8 cellular contexts compared by ENCODE assay signal in genomic region chr1:119141020-119141424, GRCh38. TPM values are rescaled to one million over a fixed set of nuclear protein-coding genes. Genes with fewer than 3 reads are reported as not detected.
DNase-seq lines count a peak whose midpoint lies in the region; ATAC-seq and TF ChIP-seq lines count a peak whose summit lies in the region.

No MANE protein-coding gene starts in this region.

- H3K36me3 ChIP-seq in BJ (ENCODE audit: control insufficient read depth, insufficient read depth, low read length) (no peaks in the 10 kb centered on the region), HCT116 (ENCODE audit: control insufficient read depth in 1 of 2, insufficient read depth in 2 of 2, low read length in 2 of 2) (no peaks in the 10 kb centered on the region), SU-DHL-6 (ENCODE audit: low read length) (no peaks in the 10 kb centered on the region), lower lobe of right lung (no peaks in the 10 kb centered on the region)

- H3K79me2 ChIP-seq in HCT116 (ENCODE audit: insufficient read depth, low read length): peaks cover 26% of the 10 kb centered on the region
- H3K79me2 ChIP-seq in SU-DHL-6 (ENCODE audit: insufficient read depth, low read length): peaks cover 9% of the 10 kb centered on the region; the same call in 1 of the 2 replicates

- H3K27ac ChIP-seq in HCT116 (ENCODE audit: low read depth, low read length) (peak overlapping the region; percentile 91), SU-DHL-6 (ENCODE audit: low read depth, low read length) (peak overlapping the region; percentile 81), lower lobe of right lung (peak overlapping the region; percentile 99)

- POLR2A ChIA-PET in BJ (lab: Charles Lee) (no interaction called here), HCT116 (lab: Charles Lee) (interaction anchor here (0.7 to 1.7 kb wide), 5 partner anchors 10 to 134 kb away, joined by 3 to 4 read pairs (median 4); no protein-coding TSS in a partner anchor)

- RAD21 ChIA-PET in HCT116 (lab: Charles Lee; ENCODE audit: low non-redundant PET in 1 of 2, low total read pairs in 2 of 2, uncharacterized antibody in 2 of 2, unreplicated experiment in 2 of 2): no interaction called here

- H3K9me3 ChIP-seq in HCT116 (ENCODE audit: control insufficient read depth in 1 of 2, insufficient read depth in 1 of 2, low read depth in 1 of 2, low read length in 2 of 2): no peaks in the 10 kb centered on the region
- no peaks in the 10 kb centered on the region for H3K9me3 ChIP-seq in SU-DHL-6 (ENCODE audit: insufficient read depth, low read length)
- H3K9me3 ChIP-seq in lower lobe of right lung: no peaks in the 10 kb centered on the region

- TSS peak; percentile 75 for BruUV-seq in HCT116 (replicated peaks; lab: Mats Ljungman, UMichigan)

- H4K20me1 ChIP-seq in HCT116 (ENCODE audit: insufficient read depth) (no peaks in the 10 kb centered on the region), SU-DHL-6 (ENCODE audit: low read depth, low read length) (peaks cover 3% of the 10 kb centered on the region; the same call in 1 of the 2 replicates)

- peak overlapping the region; percentile 94 for H3K4me2 ChIP-seq in HCT116 (ENCODE audit: low read length)
- peak overlapping the region; percentile 82 for H3K4me2 ChIP-seq in SU-DHL-6 (ENCODE audit: low read depth, low read length, poor library complexity, severe bottlenecking)

- TF ChIP-seq POLR2A in HCT116 (IDR thresholded peaks at IDR 0.05; ENCODE audit: borderline replicate concordance, extremely low read depth, insufficient read depth, insufficient read length): no peak

- H2AFZ ChIP-seq in HCT116 (ENCODE audit: low read depth, low read length, poor library complexity, severe bottlenecking) (no peak overlapping the region), SU-DHL-6 (ENCODE audit: low read depth, low read length, severe bottlenecking) (peak overlapping the region; percentile 88)

- H3K4me1 ChIP-seq in HCT116 (ENCODE audit: control insufficient read depth in 1 of 2, insufficient read depth in 2 of 2, low read length in 2 of 2) (peaks cover 3 to 19% of the 10 kb centered on the region in 2 experiments; a peak in 3 of 4 replicates), lower lobe of right lung (peaks cover 19% of the 10 kb centered on the region)

- no peak for TF ChIP-seq RAD21 in HCT116 (IDR thresholded peaks at IDR 0.05; ENCODE audit: low read depth)

- H3F3A ChIP-seq in SU-DHL-6 (ENCODE audit: insufficient read depth): peaks cover 14% of the 10 kb centered on the region

- H3K27me3 ChIP-seq in BJ (ENCODE audit: control insufficient read depth, insufficient read depth, low read length) (no peaks in the 10 kb centered on the region), HCT116 (ENCODE audit: insufficient read depth, low read length) (no peaks in the 10 kb centered on the region), SU-DHL-6 (ENCODE audit: low read length) (no peaks in the 10 kb centered on the region), lower lobe of right lung (ENCODE audit: low read depth) (no peaks in the 10 kb centered on the region)

- ATAC-seq in HCT116: peak; percentile 56
- no peak for ATAC-seq in lower lobe of right lung

- DNase-seq in BJ (ENCODE audit: low read depth) (no peak), HCT116 (ENCODE audit: low read depth, low spot score) (no peak), cardiac fibroblast (ENCODE audit: low read depth in 2 of 2) (peak in 1 of 2 donors; percentile 36), lower lobe of right lung (no peak), mesenteric fat pad (ENCODE audit: low spot score) (no peak), COLO829 (ENCODE audit: low spot score) (no peak)
- peak in 4 of 6 experiments; percentile 20 to 32 (median 22) for DNase-seq in stimulated activated naive CD4-positive, alpha-beta T cell (lab: John Stamatoyannopoulos, UW)

- CTCF ChIA-PET in BJ (lab: Yijun Ruan, JAX) (interaction anchor here (1.3 to 1.6 kb wide), 2 partner anchors 24 to 134 kb away, joined by 3 to 4 read pairs; no protein-coding TSS in a partner anchor), HCT116 (lab: Charles Lee) (interaction anchor here (0.8 to 2.2 kb wide), 3 partner anchors 133 to 226 kb away, joined by 4 to 12 read pairs (median 7); no protein-coding TSS in a partner anchor)

- intact Hi-C loops in HCT116 (cut with micrococcal nuclease): loop anchor here (5.0 kb wide), 1 partner anchor 136 kb away; no protein-coding TSS in a partner anchor
- intact Hi-C loops in lower lobe of right lung (cut with DNase I): no loop called here

- peak overlapping the region; percentile 66 for H3K4me3 ChIP-seq in BJ (ENCODE audit: low read depth, low read length)
- H3K4me3 ChIP-seq in HCT116 (replicated peaks in 1 of 2; ENCODE audit: low read depth in 1 of 2, low read length in 2 of 2): peak overlapping the region; percentile 65 to 78
- peak overlapping the region; percentile 69 for H3K4me3 ChIP-seq in SU-DHL-6 (ENCODE audit: insufficient read depth, low read length, poor library complexity, severe bottlenecking)
- peak overlapping the region; percentile 71 to 73 for H3K4me3 ChIP-seq in cardiac fibroblast (replicated peaks in 1 of 2; ENCODE audit: low read depth in 2 of 2, low read length in 2 of 2)
- peak overlapping the region; percentile 64 for H3K4me3 ChIP-seq in lower lobe of right lung

- H3K9ac ChIP-seq in HCT116 (ENCODE audit: low read length): peak overlapping the region; percentile 89
- H3K9ac ChIP-seq in SU-DHL-6 (ENCODE audit: low read length): peak overlapping the region; percentile 71

- H3K9me2 ChIP-seq in HCT116 (ENCODE audit: insufficient read depth): no peaks in the 10 kb centered on the region
- no peaks in the 10 kb centered on the region for H3K9me2 ChIP-seq in SU-DHL-6 (replicated peaks; ENCODE audit: insufficient read depth, low read length)

- TF ChIP-seq CTCF in BJ (IDR thresholded peaks at IDR 0.05; ENCODE audit: insufficient read depth, low read depth, low read length) (peak; percentile 43), HCT116 (IDR thresholded peaks at IDR 0.05 in 2 of 3, conservative IDR thresholded peaks at IDR 0.05 in 1 of 3; ENCODE audit: borderline replicate concordance in 1 of 3, insufficient read depth in 1 of 3, low read depth in 2 of 3, low read length in 2 of 3) (peak in 2 of 3 experiments; percentile 46 to 49; a peak in 3 of 6 replicates), SU-DHL-6 (IDR thresholded peaks at IDR 0.05; ENCODE audit: insufficient read depth, low read length, poor library complexity, severe bottlenecking) (peak; percentile 27), cardiac fibroblast (IDR thresholded peaks at IDR 0.05; ENCODE audit: low read depth, low read length) (peak; percentile 35), lower lobe of right lung (IDR thresholded peaks at IDR 0.05) (no peak)

TF ChIP-seq in HCT116, 20 proteins besides CTCF, POLR2A, EP300 and RAD21:
- TF ChIP-seq JUND (IDR thresholded peaks at IDR 0.05): no peak
- TF ChIP-seq TCF7L2 (IDR thresholded peaks at IDR 0.05; ENCODE audit: borderline replicate concordance, extremely low read depth, insufficient read depth, insufficient read length): no peak
- TF ChIP-seq, protein P1, sequence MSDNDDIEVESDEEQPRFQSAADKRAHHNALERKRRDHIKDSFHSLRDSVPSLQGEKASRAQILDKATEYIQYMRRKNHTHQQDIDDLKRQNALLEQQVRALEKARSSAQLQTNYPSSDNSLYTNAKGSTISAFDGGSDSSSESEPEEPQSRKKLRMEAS (IDR thresholded peaks at IDR 0.05): no peak
- no peak for TF ChIP-seq SIN3A (IDR thresholded peaks at IDR 0.05; ENCODE audit: low read depth)
- TF ChIP-seq ZFX (IDR thresholded peaks at IDR 0.05): no peak
- TF ChIP-seq EGR1 (IDR thresholded peaks at IDR 0.05; ENCODE audit: low read depth): no peak
- no peak for TF ChIP-seq CEBPB (IDR thresholded peaks at IDR 0.05; ENCODE audit: low read depth)
- no peak for TF ChIP-seq CBX3 (IDR thresholded peaks at IDR 0.05; ENCODE audit: low read depth)
- no peak for TF ChIP-seq SRF (IDR thresholded peaks at IDR 0.05; ENCODE audit: low read depth)

RNA-seq across cellular contexts. Expression of gene WARS2, which starts 0.6 kb away (rescaled TPM):
- polyA plus RNA-seq in BJ (2011; rRNA removed): 10.4 and 17.7 TPM in 2 replicates
- polyA minus RNA-seq in BJ (2011; rRNA and poly(A)+ RNA removed): 14.7 and 16.8 TPM in 2 replicates
- 10.5 TPM for total RNA-seq in HCT116 (2021; ENCODE audit: unreplicated experiment)
- polyA plus RNA-seq in HCT116 (2012): 8.4 and 10.1 TPM in 2 replicates
- total RNA-seq in lower lobe of right lung: 8.9 TPM
- total RNA-seq in mesenteric fat pad: 14.5 TPM

Comparison
In these comparisons a context has a peak if more than half of its experiments do, and no peak if none do; other contexts are left out.
1. DNase-seq: peak in stimulated activated naive CD4-positive, alpha-beta T cell (4 of 6); none in BJ (single experiment), HCT116 (single experiment), lower lobe of right lung (single experiment), mesenteric fat pad (single experiment) and COLO829 (single experiment).
2. Peak in every context shown above with its lines, with median percentiles within 50 percentile points of each other: H3K4me3 ChIP-seq and H3K27ac ChIP-seq.